ENCODE assay signal across 26 cellular contexts in the genomic region with DNA sequence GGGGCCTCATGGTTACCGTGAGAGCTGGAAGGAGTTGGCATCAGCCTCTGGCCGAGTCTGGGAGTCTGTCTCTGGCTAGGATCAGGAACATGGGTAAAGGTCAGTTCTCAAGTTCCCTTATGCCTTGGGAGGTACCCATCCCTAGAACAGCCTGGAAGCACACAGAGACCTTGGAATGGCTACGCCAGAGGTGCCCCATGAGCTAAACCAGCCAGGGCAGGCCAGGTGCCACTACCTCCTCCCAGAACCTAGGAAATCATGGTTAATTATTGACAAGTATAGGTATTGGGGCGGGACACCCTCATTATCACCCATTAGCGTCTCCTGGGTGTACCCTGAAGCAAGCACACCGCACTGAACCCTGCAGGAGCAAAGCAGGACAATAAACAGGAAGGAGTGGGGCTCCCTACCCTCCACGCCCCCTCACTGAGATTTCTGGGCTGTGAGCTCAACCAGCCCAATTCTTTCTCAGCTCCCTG. TPM values are rescaled to one million over a fixed set of nuclear protein-coding genes. Genes with fewer than 3 reads are reported as not detected.
A peak's percentile ranks its signal among the peaks of the same experiment; 100 is the strongest.
DNase-seq lines count a peak whose midpoint lies in the region; ATAC-seq, FAIRE-seq and TF ChIP-seq lines count a peak whose summit lies in the region.
"Had no signal": no experiment of that assay in that cellular context is flagged by ENCODE, and none has a peak within 500 bp of the region (broad histone marks: within the 10 kb centered on the region; RNA-seq: fewer than 3 reads in every experiment).

No MANE protein-coding gene starts in this region.

- H3K79me2 ChIP-seq in H1 (ENCODE audit: control insufficient read depth in 1 of 2, insufficient read depth in 2 of 2, low read length in 2 of 2) (no peaks in the 10 kb centered on the region), H9 (ENCODE audit: insufficient read depth, low read length) (no peaks in the 10 kb centered on the region)

- peaks cover 3% of the 10 kb centered on the region for H3K27me3 Mint-ChIP-seq in T-helper 2 cell treated with Interferon-gamma antibody and Interleukin-4, amounts not matched to agents 5 μg/mL and 100 μg/mL, for 36 hours (ENCODE audit: low read depth)
- peaks cover 3% of the 10 kb centered on the region for H3K27me3 Mint-ChIP-seq in H9 (ENCODE audit: low read depth)
- H3K27me3 Mint-ChIP-seq: activated naive CD4-positive, alpha-beta T cell treated with anti-CD3 and anti-CD28 coated beads, Interleukin-2, amount 50 U/mL, for 24 hours had no signal

- CTCF ChIA-PET in H1 (lab: Charles Lee; ENCODE audit: partially characterized antibody), result interaction anchor here (1.3 to 1.4 kb wide), 2 partner anchors 20 to 175 kb away, joined by 3 read pairs; no protein-coding TSS in a partner anchor

- H3K9me3 ChIP-seq in H1 (ENCODE audit: insufficient read depth in 2 of 2, low read depth in 1 of 2, low read length in 1 of 2) (no peaks in the 10 kb centered on the region), H9 (ENCODE audit: control insufficient read depth, low read depth, low read length) (no peaks in the 10 kb centered on the region)
- H3K9me3 ChIP-seq: esophagus squamous epithelium, tibial nerve had no signal

- no peak overlapping the region for H3K27ac ChIP-seq in H1 (ENCODE audit: low read depth, low read length)
- no peak overlapping the region for H3K27ac ChIP-seq in H9 (ENCODE audit: insufficient read length, low read depth, low read length)
- H3K27ac ChIP-seq: coronary artery, esophagus squamous epithelium had no signal

- H4K91ac ChIP-seq in H1 (replicated peaks; ENCODE audit: insufficient read length, low read length), result no peak overlapping the region
- no peak overlapping the region for H4K91ac ChIP-seq in H9 (ENCODE audit: insufficient read length, low read depth, low read length)

- H4K20me1 ChIP-seq in H1 (replicated peaks in 1 of 2; ENCODE audit: control insufficient read depth in 1 of 2, insufficient read depth in 2 of 2, low read length in 2 of 2) (no peaks in the 10 kb centered on the region), H9 (ENCODE audit: control insufficient read depth, insufficient read depth, insufficient read length) (no peaks in the 10 kb centered on the region)

- H3K23me2 ChIP-seq in H1 (ENCODE audit: low read depth, low read length) (no peaks in the 10 kb centered on the region), H9 (ENCODE audit: insufficient read length, low read depth, low read length, poor library complexity, severe bottlenecking) (no peaks in the 10 kb centered on the region)

- no peak overlapping the region for H3K4me3 Mint-ChIP-seq in T-helper 2 cell treated with Interferon-gamma antibody and Interleukin-4, amounts not matched to agents 5 μg/mL and 100 μg/mL, for 36 hours
- no peak overlapping the region for H3K4me3 Mint-ChIP-seq in stimulated activated effector memory CD8-positive, alpha-beta T cell treated with anti-CD3 and anti-CD28 coated beads, Interleukin-12 subunit alpha, Interleukin-12 subunit beta, amount 100 ng/mL, for 72 hours
- H3K4me3 Mint-ChIP-seq in H9, result no peak overlapping the region
- H3K4me3 Mint-ChIP-seq: activated CD4-positive, alpha-beta memory T cell treated with anti-CD3 and anti-CD28 coated beads for 36 hours; activated naive CD4-positive, alpha-beta T cell treated with anti-CD3 and anti-CD28 coated beads, Interleukin-2, amount 50 U/mL, for 24 hours; CD8-positive, alpha-beta memory T cell; immature natural killer cell had no signal

- H3K27me3 ChIP-seq in H1 (replicated peaks in 1 of 4; ENCODE audit: control insufficient read depth in 3 of 4, extremely low read depth in 1 of 4, insufficient read depth in 3 of 4, low read length in 3 of 4) (no peaks in the 10 kb centered on the region), H9 (ENCODE audit: insufficient read depth, low read length) (no peaks in the 10 kb centered on the region; the same call in 1 of the 2 replicates)
- H3K27me3 ChIP-seq: esophagus squamous epithelium, tibial nerve had no signal

- no peaks in the 10 kb centered on the region for H3K9me3 Mint-ChIP-seq in T-helper 2 cell treated with Interferon-gamma antibody and Interleukin-4, amounts not matched to agents 5 μg/mL and 100 μg/mL, for 36 hours
- H3K9me3 Mint-ChIP-seq in stimulated activated effector memory CD8-positive, alpha-beta T cell treated with anti-CD3 and anti-CD28 coated beads, Interleukin-12 subunit alpha, Interleukin-12 subunit beta, amount 100 ng/mL, for 72 hours, result no peaks in the 10 kb centered on the region
- H3K9me3 Mint-ChIP-seq in H9, result no peaks in the 10 kb centered on the region
- H3K9me3 Mint-ChIP-seq: activated CD4-positive, alpha-beta memory T cell treated with anti-CD3 and anti-CD28 coated beads for 36 hours; activated naive CD4-positive, alpha-beta T cell treated with anti-CD3 and anti-CD28 coated beads, Interleukin-2, amount 50 U/mL, for 24 hours; CD8-positive, alpha-beta memory T cell; immature natural killer cell had no signal

- H3K4ac ChIP-seq in H1 (replicated peaks; ENCODE audit: insufficient read length, low read depth, low read length) (no peak overlapping the region), H9 (ENCODE audit: low read depth, low read length) (no peak overlapping the region)

- H3K14ac ChIP-seq in H1 (ENCODE audit: insufficient read length) (no peak overlapping the region), H9 (ENCODE audit: insufficient read depth, low read length) (no peak overlapping the region)

- no peak overlapping the region for H3T11ph ChIP-seq in H9 (ENCODE audit: low read length)

- H3K79me1 ChIP-seq in H1 (ENCODE audit: low read depth, low read length), result no peaks in the 10 kb centered on the region
- no peaks in the 10 kb centered on the region for H3K79me1 ChIP-seq in H9 (ENCODE audit: insufficient read depth, low read depth, low read length, poor library complexity, severe bottlenecking)

- H2BK12ac ChIP-seq in H1 (ENCODE audit: low read depth, low read length) (no peak overlapping the region), H9 (ENCODE audit: insufficient read length, low read depth, low read length) (no peak overlapping the region)

- H2BK5ac ChIP-seq in H1 (ENCODE audit: low read depth, low read length) (peak overlapping the region; percentile 3; the same call in 1 of the 2 replicates), H9 (ENCODE audit: insufficient read length, low read length) (no peak overlapping the region)

- TF ChIP-seq RAD21 in H1 (IDR thresholded peaks at IDR 0.05 in 1 of 2, conservative IDR thresholded peaks at IDR 0.05 in 1 of 2; ENCODE audit: low read depth in 2 of 2, low read length in 2 of 2), result no peak

- H2AFZ ChIP-seq in H1 (ENCODE audit: low read length) (no peak overlapping the region), H9 (ENCODE audit: low read length) (no peak overlapping the region)

- FAIRE-seq in H1 (lab: Jason Lieb, UNC) (no peak), H54 (lab: Jason Lieb, UNC) (no peak)
- FAIRE-seq: A204.1, TTC549 had no signal

- DNase-seq in T-helper 2 cell treated with Interferon-gamma antibody and Interleukin-4, amounts not matched to agents 5 μg/mL and 100 μg/mL, for 36 hours (ENCODE audit: low spot score), result no peak
- DNase-seq in T-helper 2 cell (no peak), H1 (ENCODE audit: low read depth in 1 of 2, low spot score in 2 of 2) (no peak), mucosa of gallbladder (ENCODE audit: low spot score) (peak; percentile 71), H54 (ENCODE audit: insufficient read length, low spot score) (no peak), H9 (no peak)
- no peak for DNase-seq in stimulated activated effector memory CD8-positive, alpha-beta T cell treated with anti-CD3 and anti-CD28 coated beads, Interleukin-12 subunit alpha, Interleukin-12 subunit beta, amount 100 ng/mL, for 72 hours (ENCODE audit: low spot score in 2 of 2)
- DNase-seq: activated CD4-positive, alpha-beta memory T cell treated with anti-CD3 and anti-CD28 coated beads for 36 hours; activated CD8-positive, alpha-beta memory T cell treated with anti-CD3 and anti-CD28 coated beads, Interleukin-2, amount 50 U/mL, for 4 hours; AML-193; amygdala; esophagus squamous epithelium; foreskin melanocyte; hypothalamus; immature natural killer cell; NCI-H1092; NCI-H1694 treated with DMSO at 0.1 percent for 48 hours; NCI-H524; SW 1271 had no signal

- H2AK5ac ChIP-seq in H1 (ENCODE audit: low read depth, low read length) (no peak overlapping the region), H9 (ENCODE audit: insufficient read length, low read length) (no peak overlapping the region)

- H3K9ac ChIP-seq in H1 (replicated peaks in 1 of 4; ENCODE audit: extremely low read depth in 1 of 4, low read depth in 3 of 4, low read length in 3 of 4) (no peak overlapping the region), H9 (ENCODE audit: extremely low read depth, insufficient read length, low read length) (no peak overlapping the region)

- TF ChIP-seq EP300 in H1 (IDR thresholded peaks at IDR 0.05; ENCODE audit: borderline replicate concordance in 1 of 2, low read depth in 2 of 2, low read length in 2 of 2), result no peak

- peak overlapping the region; percentile 65 for H3K27ac Mint-ChIP-seq in T-helper 2 cell treated with Interferon-gamma antibody and Interleukin-4, amounts not matched to agents 5 μg/mL and 100 μg/mL, for 36 hours
- peak overlapping the region; percentile 74 for H3K27ac Mint-ChIP-seq in stimulated activated effector memory CD8-positive, alpha-beta T cell treated with anti-CD3 and anti-CD28 coated beads, Interleukin-12 subunit alpha, Interleukin-12 subunit beta, amount 100 ng/mL, for 72 hours
- H3K27ac Mint-ChIP-seq in H9, result peak overlapping the region in 1 of 3 experiments; percentile 89; a peak in 1 of 7 replicates
- H3K27ac Mint-ChIP-seq: activated CD4-positive, alpha-beta memory T cell treated with anti-CD3 and anti-CD28 coated beads for 36 hours; activated naive CD4-positive, alpha-beta T cell treated with anti-CD3 and anti-CD28 coated beads, Interleukin-2, amount 50 U/mL, for 24 hours had no signal

- no peak overlapping the region for H3K4me3 ChIP-seq in H1 (ENCODE audit: extremely low read depth in 1 of 4, insufficient read depth in 2 of 4, low read depth in 3 of 4, low read length in 4 of 4)
- H3K4me3 ChIP-seq: coronary artery, esophagus squamous epithelium, tibial nerve had no signal

- H4K8ac ChIP-seq in H1 (ENCODE audit: extremely low read depth, insufficient read depth, low read length) (no peak overlapping the region), H9 (replicated peaks; ENCODE audit: insufficient read length, low read depth, low read length) (no peak overlapping the region)

- POLR2A ChIA-PET in H1 (lab: Charles Lee; ENCODE audit: partially characterized antibody), result interaction anchor here (0.6 to 2.6 kb wide), 8 partner anchors 10 to 178 kb away, joined by 3 to 7 read pairs (median 4); no protein-coding TSS in a partner anchor

- H3K18ac ChIP-seq in H1 (ENCODE audit: extremely low read depth, low read length) (no peak overlapping the region), H9 (ENCODE audit: insufficient read length, low read depth, low read length) (no peak overlapping the region)

- no peak for ATAC-seq in stimulated activated effector memory CD8-positive, alpha-beta T cell treated with anti-CD3 and anti-CD28 coated beads, Interleukin-12 subunit alpha, Interleukin-12 subunit beta, amount 100 ng/mL, for 72 hours
- no peak for ATAC-seq in HG02798 (IDR thresholded peaks at IDR 0.05; ENCODE audit: poor library complexity, unreplicated experiment)

- TF ChIP-seq CTCF in H1 (IDR thresholded peaks at IDR 0.05; ENCODE audit: control extremely low read depth in 1 of 3, insufficient read depth in 1 of 3, low read depth in 1 of 3, low read length in 3 of 3) (no peak), H9 (conservative IDR thresholded peaks at IDR 0.05) (no peak)

- no peak for TF ChIP-seq POLR2A in H1 (IDR thresholded peaks at IDR 0.05; ENCODE audit: control extremely low read depth in 1 of 2, low read depth in 2 of 2, low read length in 2 of 2)
- no peak for TF ChIP-seq POLR2A in H54 (IDR thresholded peaks at IDR 0.05; ENCODE audit: low read depth, low read length)

- 94% methylated on average over 7 of the region's 7 CpGs; no CpG with 5 or more reads in 1 of the 2 experiments for WGBS in H1 (ENCODE audit: extremely low coverage in 1 of 2, insufficient coverage in 1 of 2, insufficient read length in 1 of 2, insufficient replicate concordance in 2 of 2, low coverage in 1 of 2, low lambda C conversion rate in 2 of 2, missing lambda C conversion rate in 1 of 2), 2 experiments
- no CpG with 5 or more reads among the region's 7 CpGs for WGBS in H9 (ENCODE audit: extremely low coverage, insufficient read length, low lambda C conversion rate)

- peaks cover 4% of the 10 kb centered on the region for H3K4me1 Mint-ChIP-seq in T-helper 2 cell treated with Interferon-gamma antibody and Interleukin-4, amounts not matched to agents 5 μg/mL and 100 μg/mL, for 36 hours (ENCODE audit: low read depth)
- H3K4me1 Mint-ChIP-seq in stimulated activated effector memory CD8-positive, alpha-beta T cell treated with anti-CD3 and anti-CD28 coated beads, Interleukin-12 subunit alpha, Interleukin-12 subunit beta, amount 100 ng/mL, for 72 hours, result peaks cover 7% of the 10 kb centered on the region
- H3K4me1 Mint-ChIP-seq in H9, result peaks cover 15 to 17% of the 10 kb centered on the region in 2 experiments

- H3K4me2 ChIP-seq in H1 (ENCODE audit: insufficient read depth in 1 of 2, low read depth in 2 of 2, low read length in 2 of 2), result no peak overlapping the region
- no peak overlapping the region for H3K4me2 ChIP-seq in H9 (ENCODE audit: insufficient read depth, insufficient read length, low read length)

- H2BK120ac ChIP-seq in H1 (replicated peaks; ENCODE audit: low read depth, low read length) (no peak overlapping the region), H9 (ENCODE audit: low read depth, low read length, poor library complexity, severe bottlenecking) (no peak overlapping the region)

- H4K5ac ChIP-seq in H1 (ENCODE audit: insufficient read length, low read depth, low read length) (no peak overlapping the region), H9 (ENCODE audit: insufficient read length, low read depth, low read length) (no peak overlapping the region)

- H2BK20ac ChIP-seq in H1 (ENCODE audit: low read length) (no peak overlapping the region), H9 (ENCODE audit: low read depth, low read length, poor library complexity, severe bottlenecking) (no peak overlapping the region)

- no peak overlapping the region for H2BK15ac ChIP-seq in H1 (ENCODE audit: low read length)
- H2BK15ac ChIP-seq in H9 (ENCODE audit: low read depth, low read length), result no peak overlapping the region

- no peak overlapping the region for H3K23ac ChIP-seq in H1 (ENCODE audit: insufficient read length)
- H3K23ac ChIP-seq in H9 (ENCODE audit: insufficient read length, low read depth, low read length), result no peak overlapping the region

- no peaks in the 10 kb centered on the region for H3K36me3 Mint-ChIP-seq in T-helper 2 cell treated with Interferon-gamma antibody and Interleukin-4, amounts not matched to agents 5 μg/mL and 100 μg/mL, for 36 hours (ENCODE audit: low read depth)
- H3K36me3 Mint-ChIP-seq in stimulated activated effector memory CD8-positive, alpha-beta T cell treated with anti-CD3 and anti-CD28 coated beads, Interleukin-12 subunit alpha, Interleukin-12 subunit beta, amount 100 ng/mL, for 72 hours, result no peaks in the 10 kb centered on the region
- H3K36me3 Mint-ChIP-seq in H9 (ENCODE audit: insufficient read depth in 1 of 3, low read depth in 3 of 3), result no peaks in the 10 kb centered on the region
- H3K36me3 Mint-ChIP-seq: activated CD4-positive, alpha-beta memory T cell treated with anti-CD3 and anti-CD28 coated beads for 36 hours; activated naive CD4-positive, alpha-beta T cell treated with anti-CD3 and anti-CD28 coated beads, Interleukin-2, amount 50 U/mL, for 24 hours; CD8-positive, alpha-beta memory T cell had no signal

- H3K56ac ChIP-seq in H1 (replicated peaks; ENCODE audit: insufficient read length, low read depth, low read length) (no peak overlapping the region), H9 (ENCODE audit: insufficient read length, low read depth, low read length) (no peak overlapping the region)

- H3K4me1 ChIP-seq in H1 (replicated peaks in 1 of 4; ENCODE audit: control insufficient read depth in 3 of 4, insufficient read depth in 4 of 4, low read length in 3 of 4) (peaks cover 0 to 7% (median 0%) of the 10 kb centered on the region in 4 experiments; a peak in 1 of 7 replicates), H9 (ENCODE audit: insufficient read depth, low read length) (no peaks in the 10 kb centered on the region; the same call in 1 of the 2 replicates)
- H3K4me1 ChIP-seq: tibial nerve had no signal

- H3K36me3 ChIP-seq in H1 (ENCODE audit: control insufficient read depth in 2 of 4, insufficient read depth in 4 of 4, low read length in 3 of 4), result no peaks in the 10 kb centered on the region
- H3K36me3 ChIP-seq: esophagus squamous epithelium had no signal

RNA-seq across cellular contexts. Expression of a gene that starts 3.0 kb away (rescaled TPM):
- 0.86 and 0.95 TPM in 2 replicates for total RNA-seq in H1 (2021; fragmentation: NEBNext Ultra II Directional; extraction: Animal tissue kit (Norgen Biotek cat#: 25700))
- 0.42 and 0.59 TPM in 2 replicates for polyA plus RNA-seq in H1 (2011; rRNA removed)
- 0.80 TPM for polyA plus RNA-seq in H1 (2011; cell fraction: cytosol; rRNA removed)
- polyA plus RNA-seq in H1 (2011; cell fraction: nucleus; rRNA removed), result 1.2 TPM
- polyA plus RNA-seq in H1 (2012, experiment 1 of 2), result 0.87 to 1.0 TPM (median 0.95 TPM) in 4 replicates
- 0.76 TPM for polyA plus RNA-seq in H1 (2012, experiment 2 of 2)
- 0.32 TPM for polyA plus RNA-seq in H1 (2013, experiment 1 of 2)
- polyA plus RNA-seq in H1 (2013, experiment 2 of 2), result 0.31 TPM
- polyA minus RNA-seq in H1 (2011; rRNA and poly(A)+ RNA removed), result 0.57 and 0.73 TPM in 2 replicates
- polyA minus RNA-seq in H1 (2011; cell fraction: cytosol; rRNA and poly(A)+ RNA removed), result 0.51 TPM
- polyA minus RNA-seq in H1 (2011; cell fraction: nucleus; rRNA and poly(A)+ RNA removed), result 1.00 TPM
- 1.1 TPM for total RNA-seq in mucosa of gallbladder
- total RNA-seq in H9 (2021), result 0.57 and 0.64 TPM in 2 replicates

RNA-seq across cellular contexts. Expression of a gene that starts 49.5 kb away (rescaled TPM):
- total RNA-seq in H1 (2021; fragmentation: NEBNext Ultra II Directional; extraction: Animal tissue kit (Norgen Biotek cat#: 25700)), result 2.6 TPM in 2 replicates
- 1.0 and 1.6 TPM in 2 replicates for polyA plus RNA-seq in H1 (2011; rRNA removed)
- 1.3 TPM for polyA plus RNA-seq in H1 (2011; cell fraction: cytosol; rRNA removed)
- 1.0 TPM for polyA plus RNA-seq in H1 (2011; cell fraction: nucleus; rRNA removed)
- polyA plus RNA-seq in H1 (2012, experiment 1 of 2), result 0.97 to 1.6 TPM (median 1.5 TPM) in 4 replicates
- polyA plus RNA-seq in H1 (2012, experiment 2 of 2), result 0.16 TPM
- polyA plus RNA-seq in H1 (2013, experiment 1 of 2), result 1.6 TPM
- 1.7 TPM for polyA plus RNA-seq in H1 (2013, experiment 2 of 2)
- 1.4 and 1.6 TPM in 2 replicates for polyA minus RNA-seq in H1 (2011; rRNA and poly(A)+ RNA removed)
- 1.4 TPM for polyA minus RNA-seq in H1 (2011; cell fraction: cytosol; rRNA and poly(A)+ RNA removed)
- 2.8 TPM for polyA minus RNA-seq in H1 (2011; cell fraction: nucleus; rRNA and poly(A)+ RNA removed)
- total RNA-seq in mucosa of gallbladder (13.7 TPM), H9 (2021) (3.7 and 5.5 TPM in 2 replicates)
